In genomic region chr3:48428088-48428862, GRCh38 we compare ENCODE assay signal across 8 cellular contexts. TPM values are rescaled to one million over a fixed set of nuclear protein-coding genes. Genes with fewer than 3 reads are reported as not detected.
DNase-seq lines count a peak whose midpoint lies in the region; ATAC-seq and TF ChIP-seq lines count a peak whose summit lies in the region.
"Had no signal": no experiment of that assay in that cellular context is flagged by ENCODE, and none has a peak within 500 bp of the region (broad histone marks: within the 10 kb centered on the region; RNA-seq: fewer than 3 reads in every experiment).

No MANE protein-coding gene starts in this region.

- H3K36me3 ChIP-seq in GM23248 (ENCODE audit: low read depth) = no peaks in the 10 kb centered on the region
- H3K36me3 ChIP-seq in RWPE2 (ENCODE audit: low read depth) = peaks cover 53% of the 10 kb centered on the region
- H3K36me3 ChIP-seq in prostate gland = no peaks in the 10 kb centered on the region

- H3K9me2 ChIP-seq in GM23248 (ENCODE audit: insufficient read depth) = no peaks in the 10 kb centered on the region

- peak overlapping the region; percentile 42 for H3K4me2 ChIP-seq in GM23248 (ENCODE audit: unreplicated experiment)

- H3K79me2 ChIP-seq in GM23248 (ENCODE audit: insufficient read depth) = no peaks in the 10 kb centered on the region

- DNase-seq in GM23248 (peak; percentile 39), RWPE2 (ENCODE audit: low spot score) (peak; percentile 38), fibroblast of villous mesenchyme (ENCODE audit: low read depth) (no peak), prostate gland (ENCODE audit: low spot score) (no peak), NCI-H2171 (lab: John Stamatoyannopoulos, UW) (no peak), islet precursor cell (no peak)

- TF ChIP-seq CTCF in RWPE2 (IDR thresholded peaks at IDR 0.05; ENCODE audit: poor library complexity, severe bottlenecking) (no peak), fibroblast of villous mesenchyme (IDR thresholded peaks at IDR 0.05; ENCODE audit: insufficient read depth, low read depth, low read length) (no peak), prostate gland (IDR thresholded peaks at IDR 0.05) (no peak)

- 18 to 21% methylated on average over 15 to 18 of the region's 18 CpGs for WGBS in GM23248 (ENCODE audit: low coverage in 1 of 2, low lambda C conversion rate in 2 of 2, missing lambda C conversion rate in 2 of 2), 2 experiments
- WGBS in prostate gland = 13% methylated on average over 18 of the region's 18 CpGs

- in situ Hi-C loops in GM23248 (cut with MboI) = no loop called here

- H3K4me3 ChIP-seq in GM23248 (peak overlapping the region; percentile 81), RWPE2 (ENCODE audit: severe bottlenecking) (peak overlapping the region; percentile 84), fibroblast of villous mesenchyme (ENCODE audit: low read depth, low read length) (peak overlapping the region; percentile 70), prostate gland (peak overlapping the region; percentile 74 to 75)

- H3F3A ChIP-seq in GM23248 (ENCODE audit: insufficient read depth) = 0 out of 2 replicates have a peak, but pooled peaks cover 6% of the 10 kb centered on the region

- H3K9me3 ChIP-seq in GM23248 (ENCODE audit: low read depth) (no peaks in the 10 kb centered on the region), RWPE2 (ENCODE audit: severe bottlenecking) (no peaks in the 10 kb centered on the region), prostate gland (no peaks in the 10 kb centered on the region)

- H3K27ac ChIP-seq in GM23248 (no peak overlapping the region), RWPE2 (ENCODE audit: poor library complexity, severe bottlenecking) (peak overlapping the region; percentile 92), prostate gland (peak overlapping the region; percentile 90 to 96)

- peaks cover 6% of the 10 kb centered on the region for H3K4me1 ChIP-seq in GM23248 (ENCODE audit: insufficient read depth)
- peaks cover 49% of the 10 kb centered on the region for H3K4me1 ChIP-seq in RWPE2 (ENCODE audit: insufficient read depth, poor library complexity, severe bottlenecking)
- H3K4me1 ChIP-seq in prostate gland (replicated peaks) = peaks cover 38% of the 10 kb centered on the region

- H3K9ac ChIP-seq in GM23248 = peak overlapping the region; percentile 79

- no peaks in the 10 kb centered on the region for H4K20me1 ChIP-seq in GM23248 (ENCODE audit: insufficient read depth)

- no peak for TF ChIP-seq POLR2A in prostate gland (IDR thresholded peaks at IDR 0.05)

- intact Hi-C loops in prostate gland (cut with DNase I) = no loop called here

- peak overlapping the region; percentile 82 for H2AFZ ChIP-seq in GM23248

- 0 out of 3 replicates have a peak, but pooled peaks have one; percentile 8 for ATAC-seq in RWPE2 (ENCODE audit: low read depth)
- ATAC-seq in GM19452 (IDR thresholded peaks at IDR 0.05; ENCODE audit: unreplicated experiment) = no peak

- H3K27me3 ChIP-seq in GM23248 (replicated peaks; ENCODE audit: insufficient read depth) = no peaks in the 10 kb centered on the region
- H3K27me3 ChIP-seq in RWPE2 (ENCODE audit: insufficient read depth, poor library complexity, severe bottlenecking) = no peaks in the 10 kb centered on the region
- H3K27me3 ChIP-seq in prostate gland (replicated peaks; ENCODE audit: insufficient read depth) = no peaks in the 10 kb centered on the region

RNA-seq across cellular contexts. Expression of gene PLXNB1, which starts 1.6 kb away (rescaled TPM):
- total RNA-seq in GM23248 (2014; rRNA removed; shearing (Covaris generic)) = 5.5 and 8.0 TPM in 2 replicates
- 3.3 and 4.9 TPM in 2 replicates for polyA plus RNA-seq in GM23248 (2016; fragmentation: Nextera tagmentation; extraction: Ambion mirVana)
- total RNA-seq in fibroblast of villous mesenchyme (26.1 and 35.0 TPM in 2 replicates), prostate gland (100 to 1,000 TPM; 115 to 182 TPM)

RNA-seq across cellular contexts. Expression of gene CCDC51, which starts 11.6 kb away (rescaled TPM):
- 10.1 and 10.6 TPM in 2 replicates for total RNA-seq in GM23248 (2014; rRNA removed; shearing (Covaris generic))
- polyA plus RNA-seq in GM23248 (2016; fragmentation: Nextera tagmentation; extraction: Ambion mirVana) = 14.0 and 14.9 TPM in 2 replicates
- total RNA-seq in fibroblast of villous mesenchyme = 15.5 and 21.2 TPM in 2 replicates
- 10 to 100 TPM; 12.7 to 14.8 TPM for total RNA-seq in prostate gland

RNA-seq across cellular contexts. Expression of gene TMA7, which starts 11.8 kb away (rescaled TPM):
- 150 and 244 TPM in 2 replicates for total RNA-seq in GM23248 (2014; rRNA removed; shearing (Covaris generic))
- 535 and 552 TPM in 2 replicates for polyA plus RNA-seq in GM23248 (2016; fragmentation: Nextera tagmentation; extraction: Ambion mirVana)
- 186 and 216 TPM in 2 replicates for total RNA-seq in fibroblast of villous mesenchyme
- 100 to 1,000 TPM; 310 to 446 TPM for total RNA-seq in prostate gland

RNA-seq across cellular contexts. Expression of gene ATRIP, which starts 18.3 kb away (rescaled TPM):
- total RNA-seq in GM23248 (2014; rRNA removed; shearing (Covaris generic)) = 8.4 and 9.5 TPM in 2 replicates
- 4.2 and 4.6 TPM in 2 replicates for polyA plus RNA-seq in GM23248 (2016; fragmentation: Nextera tagmentation; extraction: Ambion mirVana)
- total RNA-seq in fibroblast of villous mesenchyme (5.5 and 7.8 TPM in 2 replicates), prostate gland (10 to 100 TPM in 1 of 2 donors, 1 to 10 TPM in 1; 7.7 to 16.5 TPM)

RNA-seq across cellular contexts. Expression of gene FBXW12, which starts 56.3 kb away (rescaled TPM):
- not detected in 2 replicates for total RNA-seq in GM23248 (2014; rRNA removed; shearing (Covaris generic))
- not detected in 2 replicates for polyA plus RNA-seq in GM23248 (2016; fragmentation: Nextera tagmentation; extraction: Ambion mirVana)
- total RNA-seq in fibroblast of villous mesenchyme (not detected in 2 replicates), prostate gland (under 1 TPM in 1 of 2 donors, not detected in 1; 0.68 TPM)
- total RNA-seq: activated CD8-positive, alpha-beta memory T cell treated with anti-CD3 and anti-CD28 coated beads for 36 hours had no signal

Comparison
In these comparisons a context has a peak if more than half of its experiments do, and no peak if none do; other contexts are left out.
1. DNase-seq: peak in GM23248 (single experiment) and RWPE2 (single experiment); none in fibroblast of villous mesenchyme (single experiment), prostate gland (single experiment), NCI-H2171 (single experiment) and islet precursor cell (single experiment).
2. Peak in every context shown above with its lines, with median percentiles within 50 percentile points of each other: H3K4me3 ChIP-seq.